Comparison of ENCODE assay signal across 8 cellular contexts in genomic region chr7:16078076-16078952, GRCh38.
A peak's percentile ranks its signal among the peaks of the same experiment; 100 is the strongest.
DNase-seq lines count a peak whose midpoint lies in the region; ATAC-seq and TF ChIP-seq lines count a peak whose summit lies in the region.

No MANE protein-coding gene starts in this region.

- no peak overlapping the region for H3K4me3 Mint-ChIP-seq in activated CD4-positive, alpha-beta memory T cell treated with anti-CD3 and anti-CD28 coated beads for 36 hours

- POLR2A ChIA-PET in activated CD4-positive, alpha-beta memory T cell treated with anti-CD3 and anti-CD28 coated beads for 36 hours (lab: Charles Lee): no interaction called here

- H3K27me3 ChIP-seq in thoracic aorta (replicated peaks; ENCODE audit: insufficient read depth): no peaks in the 10 kb centered on the region

- intact Hi-C loops in activated CD4-positive, alpha-beta memory T cell treated with anti-CD3 and anti-CD28 coated beads for 36 hours (cut with micrococcal nuclease): loop anchor here (1.0 to 10.0 kb wide), 3 partner anchors 346 to 839 kb away; partner anchors contain the start of gene CRPPA

- H3K4me1 Mint-ChIP-seq in activated CD4-positive, alpha-beta memory T cell treated with anti-CD3 and anti-CD28 coated beads for 36 hours (ENCODE audit: low read depth): no peaks in the 10 kb centered on the region

- no peaks in the 10 kb centered on the region for H3K4me1 ChIP-seq in thoracic aorta (ENCODE audit: control insufficient read depth in 1 of 2, low read depth in 2 of 2)

- TF ChIP-seq CTCF in astrocyte of the cerebellum (IDR thresholded peaks at IDR 0.05; ENCODE audit: low read depth, low read length, missing control alignments) (peak; percentile 70), thoracic aorta (IDR thresholded peaks at IDR 0.05) (peak; percentile 65)

- H3K4me3 ChIP-seq in astrocyte of the cerebellum (ENCODE audit: low read depth, low read length) (no peak overlapping the region), thoracic aorta (no peak overlapping the region)

- H3K9me3 ChIP-seq in thoracic aorta: no peaks in the 10 kb centered on the region

- H3K27ac ChIP-seq in thoracic aorta: no peak overlapping the region

- DNase-seq in DMS 273 treated with DMSO at 0.1 percent for 48 hours (lab: John Stamatoyannopoulos, UW) (peak; percentile 30), NCI-H446 treated with DMSO at 0.1 percent for 48 hours (lab: John Stamatoyannopoulos, UW) (peak; percentile 57), astrocyte of the cerebellum (ENCODE audit: low read depth) (peak; percentile 58), iPS-NIHi7 (ENCODE audit: extremely low spot score) (peak; percentile 41), thoracic aorta (ENCODE audit: low spot score) (no peak)
- DNase-seq in activated CD4-positive, alpha-beta memory T cell treated with anti-CD3 and anti-CD28 coated beads for 36 hours: no peak

- ATAC-seq in GM19324 (IDR thresholded peaks at IDR 0.05; ENCODE audit: low FRiP score, unreplicated experiment) (peak; percentile 62), HG03432 (IDR thresholded peaks at IDR 0.05; ENCODE audit: unreplicated experiment) (peak; percentile 76), thoracic aorta (ENCODE audit: insufficient number of reproducible peaks, low FRiP score, low read depth) (no peak)

- in situ Hi-C loops in astrocyte of the cerebellum (cut with HindIII; ENCODE audit: low sequenced_read_pairs): loop anchor here (25.0 kb wide), 1 partner anchor 484 kb away; no protein-coding TSS in a partner anchor

- CTCF ChIA-PET in activated CD4-positive, alpha-beta memory T cell treated with anti-CD3 and anti-CD28 coated beads for 36 hours (lab: Charles Lee): interaction anchor here (1.2 to 2.4 kb wide), 3 partner anchors 11 to 487 kb away, joined by 3 to 37 read pairs (median 4); no protein-coding TSS in a partner anchor

- H3K27ac Mint-ChIP-seq in activated CD4-positive, alpha-beta memory T cell treated with anti-CD3 and anti-CD28 coated beads for 36 hours: no peak overlapping the region

- no peaks in the 10 kb centered on the region for H3K9me3 Mint-ChIP-seq in activated CD4-positive, alpha-beta memory T cell treated with anti-CD3 and anti-CD28 coated beads for 36 hours

- no peaks in the 10 kb centered on the region for H3K27me3 Mint-ChIP-seq in activated CD4-positive, alpha-beta memory T cell treated with anti-CD3 and anti-CD28 coated beads for 36 hours

- H3K36me3 ChIP-seq in thoracic aorta: no peaks in the 10 kb centered on the region

- H3K36me3 Mint-ChIP-seq in activated CD4-positive, alpha-beta memory T cell treated with anti-CD3 and anti-CD28 coated beads for 36 hours: no peaks in the 10 kb centered on the region

Comparison
In these comparisons a context has a peak if more than half of its experiments do, and no peak if none do; other contexts are left out.
1. DNase-seq: peak in DMS 273 treated with DMSO at 0.1 percent for 48 hours (single experiment), NCI-H446 treated with DMSO at 0.1 percent for 48 hours (single experiment), astrocyte of the cerebellum (single experiment) and iPS-NIHi7 (single experiment); none in thoracic aorta (single experiment) and activated CD4-positive, alpha-beta memory T cell treated with anti-CD3 and anti-CD28 coated beads for 36 hours (single experiment).